ENCODE assay signal across 10 cellular contexts in genomic region chr12:22709292-22709691, GRCh38.
A peak's percentile ranks its signal among the peaks of the same experiment; 100 is the strongest.
DNase-seq lines count a peak whose midpoint lies in the region; ATAC-seq and TF ChIP-seq lines count a peak whose summit lies in the region.
"Had no signal": no experiment of that assay in that cellular context is flagged by ENCODE, and none has a peak within 500 bp of the region (broad histone marks: within the 10 kb centered on the region; RNA-seq: fewer than 3 reads in every experiment).

No MANE protein-coding gene starts in this region.

- no peaks in the 10 kb centered on the region for H4K20me1 ChIP-seq in GM23338 (replicated peaks; ENCODE audit: insufficient read depth)

- H3K79me2 ChIP-seq in GM23338 (replicated peaks; ENCODE audit: insufficient read depth) = no peaks in the 10 kb centered on the region

- TF ChIP-seq CTCF in GM23338 (conservative IDR thresholded peaks at IDR 0.05; ENCODE audit: low read depth in 2 of 2) (peak; percentile 73 to 75), brain microvascular endothelial cell (IDR thresholded peaks at IDR 0.05; ENCODE audit: low read depth, low read length, missing control alignments) (peak; percentile 58), neural crest cell (conservative IDR thresholded peaks at IDR 0.05) (peak; percentile 75), esophagus squamous epithelium (IDR thresholded peaks at IDR 0.05) (peak in 3 of 6 experiments; percentile 27 to 45 (median 40))

- WGBS in esophagus squamous epithelium, 2 donors = 21 to 28% methylated on average over 5 of the region's 5 CpGs

- no peaks in the 10 kb centered on the region for H3K27me3 ChIP-seq in GM23338 (ENCODE audit: insufficient read depth)
- H3K27me3 ChIP-seq in brain microvascular endothelial cell (replicated peaks) = no peaks in the 10 kb centered on the region
- no peaks in the 10 kb centered on the region for H3K27me3 ChIP-seq in esophagus squamous epithelium
- H3K27me3 ChIP-seq: neutrophil had no signal

- H3K27ac ChIP-seq in GM23338 (ENCODE audit: low read depth) (no peak overlapping the region), brain microvascular endothelial cell (no peak overlapping the region), esophagus squamous epithelium (no peak overlapping the region)
- H3K27ac ChIP-seq: neutrophil, SK-N-MC had no signal

- DNase-seq in ELR (ENCODE audit: low read depth) (peak; percentile 44), GM23338 (ENCODE audit: low spot score) (peak; percentile 75), NCI-H1105 treated with DMSO at 0.1 percent for 48 hours (lab: John Stamatoyannopoulos, UW) (peak; percentile 48), brain microvascular endothelial cell (no peak), neural crest cell (ENCODE audit: low read depth, low spot score) (no peak), SKM-1 treated with dmso at 0.1 percent for 144 hours (lab: John Stamatoyannopoulos, UW; ENCODE audit: unreplicated experiment) (no peak), esophagus squamous epithelium (lab: John Stamatoyannopoulos, UW) (no peak)
- DNase-seq in stimulated activated naive CD4-positive, alpha-beta T cell treated with Interleukin-2 at 50 U/mL for 16 hours (lab: John Stamatoyannopoulos, UW) = no peak

- H3K4me1 Mint-ChIP-seq in GM23338 = peaks cover 6% of the 10 kb centered on the region
- H3K4me1 Mint-ChIP-seq in neural crest cell = no peaks in the 10 kb centered on the region

- H3K9me2 ChIP-seq in GM23338 (ENCODE audit: insufficient read depth) = peaks cover 1% of the 10 kb centered on the region; the same call in 1 of the 2 replicates

- H3K4me3 ChIP-seq in GM23338 (no peak overlapping the region), brain microvascular endothelial cell (ENCODE audit: low read depth, low read length) (no peak overlapping the region), esophagus squamous epithelium (no peak overlapping the region)
- H3K4me3 ChIP-seq: SK-N-MC had no signal

- H2AFZ ChIP-seq in GM23338 = no peak overlapping the region

- H3K4me1 ChIP-seq in GM23338 (ENCODE audit: insufficient read depth) = no peaks in the 10 kb centered on the region; the same call in 1 of the 2 replicates
- no peaks in the 10 kb centered on the region for H3K4me1 ChIP-seq in esophagus squamous epithelium

- H3K9me3 ChIP-seq in esophagus squamous epithelium = no peaks in the 10 kb centered on the region
- H3K9me3 ChIP-seq: neutrophil had no signal

- no peaks in the 10 kb centered on the region for H3F3A ChIP-seq in GM23338 (replicated peaks; ENCODE audit: low read depth)

- H3K36me3 Mint-ChIP-seq in GM23338 (ENCODE audit: low read depth) = no peaks in the 10 kb centered on the region; the same call in 1 of the 3 replicates
- H3K36me3 Mint-ChIP-seq in neural crest cell (ENCODE audit: low read depth) = no peaks in the 10 kb centered on the region

- peak; percentile 58 for ATAC-seq in GM23338

- peaks cover 6% of the 10 kb centered on the region for H3K27me3 Mint-ChIP-seq in GM23338 (ENCODE audit: insufficient read depth, low read depth, poor library complexity)
- H3K27me3 Mint-ChIP-seq in neural crest cell (ENCODE audit: low read depth) = no peaks in the 10 kb centered on the region

- H3K4me3 Mint-ChIP-seq in GM23338 (no peak overlapping the region), neural crest cell (no peak overlapping the region)

- no peak for TF ChIP-seq POLR2A in esophagus squamous epithelium (IDR thresholded peaks at IDR 0.05)

- intact Hi-C loops in esophagus squamous epithelium (cut with DNase I) = no loop called here

- in situ Hi-C loops in brain microvascular endothelial cell (cut with HindIII; ENCODE audit: low pct_ligation_motif_present, low sequenced_read_pairs) = no loop called here

- H3K4me2 ChIP-seq in GM23338 = no peak overlapping the region

- no peaks in the 10 kb centered on the region for H3K36me3 ChIP-seq in GM23338 (ENCODE audit: insufficient read depth)
- H3K36me3 ChIP-seq in brain microvascular endothelial cell (replicated peaks) = no peaks in the 10 kb centered on the region
- H3K36me3 ChIP-seq in esophagus squamous epithelium = no peaks in the 10 kb centered on the region
- H3K36me3 ChIP-seq: neutrophil had no signal

- H3K9me3 Mint-ChIP-seq in GM23338 (no peaks in the 10 kb centered on the region), neural crest cell (no peaks in the 10 kb centered on the region)

- no peak overlapping the region for H3K27ac Mint-ChIP-seq in GM23338
- no peak overlapping the region for H3K27ac Mint-ChIP-seq in neural crest cell (ENCODE audit: unreplicated experiment)

TF ChIP-seq in GM23338, 12 proteins besides CTCF, POLR2A, EP300 and RAD21:
- no peak for TF ChIP-seq POLR2AphosphoS5 (IDR thresholded peaks at IDR 0.05; ENCODE audit: low read depth)

Comparison
In these comparisons a context has a peak if more than half of its experiments do, and no peak if none do; other contexts are left out.
1. DNase-seq: peak in ELR (single experiment), GM23338 (single experiment) and NCI-H1105 treated with DMSO at 0.1 percent for 48 hours (single experiment); none in brain microvascular endothelial cell (single experiment), neural crest cell (single experiment), SKM-1 treated with dmso at 0.1 percent for 144 hours (single experiment), stimulated activated naive CD4-positive, alpha-beta T cell treated with Interleukin-2 at 50 U/mL for 16 hours (single experiment) and esophagus squamous epithelium (single experiment).